Comparison of ENCODE assay signal across 16 cellular contexts in the genomic region with DNA sequence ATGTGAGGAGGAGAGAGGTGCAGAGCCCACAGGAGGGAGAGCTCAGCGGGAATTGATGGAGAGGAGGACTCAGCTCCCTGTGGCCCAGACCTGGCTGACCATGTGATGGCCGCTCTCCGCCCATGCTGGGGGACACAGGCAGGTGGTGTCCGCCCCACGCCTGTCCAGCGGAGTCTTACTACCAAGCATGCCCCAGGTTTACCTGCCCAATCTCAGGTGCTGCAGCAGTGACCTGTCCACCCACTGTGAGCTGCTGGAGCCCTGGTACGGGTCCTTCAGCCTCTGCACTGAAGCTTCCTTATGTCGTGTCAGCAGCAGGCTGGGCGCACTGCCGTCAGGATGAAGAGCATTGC.
DNase-seq lines count a peak whose midpoint lies in the region; ATAC-seq and TF ChIP-seq lines count a peak whose summit lies in the region.
"Had no signal": no experiment of that assay in that cellular context is flagged by ENCODE, and none has a peak within 500 bp of the region (broad histone marks: within the 10 kb centered on the region; RNA-seq: fewer than 3 reads in every experiment).

No MANE protein-coding gene starts in this region.

- peak overlapping the region; percentile 71 for H3K14ac ChIP-seq in neuronal stem cell (ENCODE audit: low read length)

- H2BK15ac ChIP-seq in neuronal stem cell (ENCODE audit: low read length), result peak overlapping the region; percentile 26

- H2AFZ ChIP-seq in neuronal stem cell (ENCODE audit: low read length), result no peak overlapping the region
- H2AFZ ChIP-seq: GM23338 had no signal

- no peak overlapping the region for H3K23ac ChIP-seq in neuronal stem cell (ENCODE audit: low read depth, low read length, poor library complexity)

- H4K8ac ChIP-seq in neuronal stem cell (ENCODE audit: low read depth, low read length), result peak overlapping the region; percentile 17

- peaks cover 0 to 4% of the 10 kb centered on the region in 2 donors for H3K9me3 Mint-ChIP-seq in stimulated activated naive B cell treated with anti-CD40 and anti-IgM and Interleukin-4, amounts not matched to agents 10 μg/mL and 1 μg/mL and 100 μg/mL, for 72 hours
- H3K9me3 Mint-ChIP-seq: CD4-positive, alpha-beta T cell had no signal

- intact Hi-C loops in prostate gland (cut with DNase I), result no loop called here

- H3K27ac Mint-ChIP-seq in stimulated activated naive B cell treated with anti-CD40 and anti-IgM and Interleukin-4, amounts not matched to agents 10 μg/mL and 1 μg/mL and 100 μg/mL, for 72 hours, result peak overlapping the region; percentile 26
- H3K27ac Mint-ChIP-seq: CD4-positive, alpha-beta T cell; GM23338 had no signal

- H3K4me2 ChIP-seq in neuronal stem cell (ENCODE audit: insufficient read depth, low read length, poor library complexity, severe bottlenecking), result no peak overlapping the region
- H3K4me2 ChIP-seq: GM23338 had no signal

- no peak overlapping the region for H3K27ac ChIP-seq in neuronal stem cell (replicated peaks; ENCODE audit: low read length)
- H3K27ac ChIP-seq in prostate gland, result no peak overlapping the region
- H3K27ac ChIP-seq: C4-2B, HL-60 had no signal

- H3K4me1 Mint-ChIP-seq in stimulated activated naive B cell treated with anti-CD40 and anti-IgM and Interleukin-4, amounts not matched to agents 10 μg/mL and 1 μg/mL and 100 μg/mL, for 72 hours, result peaks cover 0 to 3% of the 10 kb centered on the region in 2 donors

- no peak overlapping the region for H4K91ac ChIP-seq in neuronal stem cell (ENCODE audit: low read depth, low read length, poor library complexity)

- H3K4me1 ChIP-seq in neuronal stem cell (ENCODE audit: control insufficient read depth in 2 of 2, insufficient read depth in 1 of 2, low read depth in 1 of 2, low read length in 2 of 2), result no peaks in the 10 kb centered on the region
- no peaks in the 10 kb centered on the region for H3K4me1 ChIP-seq in prostate gland (replicated peaks)
- H3K4me1 ChIP-seq: Caco-2 had no signal

- no peak overlapping the region for H2BK5ac ChIP-seq in neuronal stem cell (ENCODE audit: low read length)

- no peak overlapping the region for H2BK120ac ChIP-seq in neuronal stem cell (ENCODE audit: low read depth, low read length)

- H2BK12ac ChIP-seq in neuronal stem cell (ENCODE audit: low read length), result no peak overlapping the region

- peak overlapping the region; percentile 37 for H2AK5ac ChIP-seq in neuronal stem cell (ENCODE audit: low read depth, low read length)

- H3K4me3 Mint-ChIP-seq in stimulated activated naive B cell treated with anti-CD40 and anti-IgM and Interleukin-4, amounts not matched to agents 10 μg/mL and 1 μg/mL and 100 μg/mL, for 72 hours, result no peak overlapping the region
- H3K4me3 Mint-ChIP-seq: CD4-positive, alpha-beta T cell; GM23338 had no signal

- H3K27me3 Mint-ChIP-seq in stimulated activated naive B cell treated with anti-CD40 and anti-IgM and Interleukin-4, amounts not matched to agents 10 μg/mL and 1 μg/mL and 100 μg/mL, for 72 hours, result peaks cover 50 to 63% of the 10 kb centered on the region in 2 donors

- H3K36me3 ChIP-seq in neuronal stem cell (replicated peaks in 1 of 2; ENCODE audit: control insufficient read depth in 2 of 2, insufficient read depth in 2 of 2, low read length in 2 of 2) (no peaks in the 10 kb centered on the region), prostate gland (no peaks in the 10 kb centered on the region)

- H3K18ac ChIP-seq in neuronal stem cell (ENCODE audit: low read length), result peak overlapping the region; percentile 48

- H3K4ac ChIP-seq in neuronal stem cell (ENCODE audit: low read length), result peak overlapping the region; percentile 23

- TF ChIP-seq CTCF in prostate gland (IDR thresholded peaks at IDR 0.05), result no peak

- TF ChIP-seq POLR2A in prostate gland (IDR thresholded peaks at IDR 0.05), result no peak

- H3K4me3 ChIP-seq in neuronal stem cell (ENCODE audit: low read length in 2 of 2), result peak overlapping the region in 1 of 2 donors; percentile 10
- no peak overlapping the region for H3K4me3 ChIP-seq in prostate gland
- H3K4me3 ChIP-seq: GM23338 had no signal

- H3K9me3 ChIP-seq in neuronal stem cell (replicated peaks in 1 of 2; ENCODE audit: control insufficient read depth in 2 of 2, insufficient read depth in 1 of 2, low read depth in 1 of 2, low read length in 2 of 2) (no peaks in the 10 kb centered on the region), prostate gland (no peaks in the 10 kb centered on the region)
- H3K9me3 ChIP-seq: Caco-2 had no signal

- DNase-seq in neuronal stem cell (ENCODE audit: low spot score) (no peak), NCI-H2196 (lab: John Stamatoyannopoulos, UW; ENCODE audit: unreplicated experiment) (no peak), prostate gland (ENCODE audit: low spot score) (no peak), NCI-H2081 (lab: John Stamatoyannopoulos, UW) (no peak)
- DNase-seq in stimulated activated naive B cell treated with anti-CD40 and anti-IgM and Interleukin-4, amounts not matched to agents 10 μg/mL and 1 μg/mL and 100 μg/mL, for 72 hours, result no peak
- DNase-seq in stimulated activated CD8-positive, alpha-beta memory T cell treated with anti-CD3 and anti-CD28 coated beads, Interleukin-4, amount 100 ng/mL, for 48 hours, result no peak
- DNase-seq: ACHN, AML-193, Caco-2, HCEC 1CT, IMR-90 had no signal

- H3K9ac ChIP-seq in neuronal stem cell (ENCODE audit: low read depth, low read length, poor library complexity), result peak overlapping the region; percentile 60

- H3K27me3 ChIP-seq in neuronal stem cell (ENCODE audit: control insufficient read depth in 3 of 3, insufficient read depth in 3 of 3, low read depth in 1 of 3, low read length in 3 of 3) (peaks cover 0 to 28% (median 8%) of the 10 kb centered on the region in 3 experiments), prostate gland (replicated peaks; ENCODE audit: insufficient read depth) (peaks cover 15% of the 10 kb centered on the region)

- no CpG with 5 or more reads among the region's 10 CpGs for WGBS in neuronal stem cell (ENCODE audit: extremely low coverage in 2 of 2, insufficient read length in 2 of 2, insufficient replicate concordance in 1 of 2), 2 donors
- WGBS in prostate gland, result 94% methylated on average over 10 of the region's 10 CpGs

- peaks cover 5% of the 10 kb centered on the region for H3K79me1 ChIP-seq in neuronal stem cell (ENCODE audit: low read depth, low read length)

- H3K36me3 Mint-ChIP-seq in stimulated activated naive B cell treated with anti-CD40 and anti-IgM and Interleukin-4, amounts not matched to agents 10 μg/mL and 1 μg/mL and 100 μg/mL, for 72 hours, result peaks cover 3 to 16% of the 10 kb centered on the region in 2 donors

- ATAC-seq in esophagus mucosa, result peak; percentile 15
- ATAC-seq in stimulated activated naive B cell treated with anti-CD40 and anti-IgM and Interleukin-4, amounts not matched to agents 10 μg/mL and 1 μg/mL and 100 μg/mL, for 72 hours (replicated peaks), result no peak
- ATAC-seq: GM23338 had no signal
